8 cellular contexts compared by ENCODE assay signal in the genomic region with DNA sequence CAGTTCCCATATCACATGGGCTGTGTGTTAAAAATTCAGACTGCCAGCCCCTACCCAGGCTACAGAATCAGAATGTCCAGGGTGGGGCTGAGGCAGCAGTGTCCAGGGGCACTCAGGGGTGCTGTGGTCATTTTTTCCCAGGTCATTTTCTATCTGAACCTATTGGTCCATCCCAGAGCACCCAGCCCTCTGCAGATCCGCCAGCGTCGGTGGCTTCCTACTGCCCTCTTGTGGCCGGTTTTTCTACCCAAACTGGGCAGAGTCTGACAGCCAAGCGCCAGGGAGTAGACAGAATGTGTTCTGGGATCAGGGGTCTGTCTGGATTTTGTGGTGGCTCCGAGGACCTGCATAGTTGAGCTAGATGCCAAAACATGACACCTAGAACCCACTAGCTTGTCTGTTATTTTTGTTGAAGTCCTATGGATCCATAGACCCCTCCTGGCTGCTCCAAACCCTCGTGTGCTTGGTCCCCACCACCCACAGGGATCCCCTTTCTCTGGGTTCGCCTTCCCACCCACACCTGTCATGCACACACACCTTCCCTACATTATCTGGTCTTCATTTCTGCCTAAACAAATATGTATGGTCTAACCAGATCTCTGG. TPM values are rescaled to one million over a fixed set of nuclear protein-coding genes. Genes with fewer than 3 reads are reported as not detected.
DNase-seq lines count a peak whose midpoint lies in the region; ATAC-seq lines count a peak whose summit lies in the region.

No MANE protein-coding gene starts in this region.

- no peaks in the 10 kb centered on the region for H3K9me3 Mint-ChIP-seq in activated naive CD8-positive, alpha-beta T cell treated with anti-CD3 and anti-CD28 coated beads for 36 hours

- intact Hi-C loops in cardiac septum (cut with DNase I) (loop anchor here (2.0 to 10.0 kb wide), 2 partner anchors 384 to 496 kb away; no protein-coding TSS in a partner anchor), aorta (cut with DNase I) (loop anchor here in 1 of 2 donors (5.0 kb wide), 2 partner anchors 494 to 724 kb away; no protein-coding TSS in a partner anchor)

- DNase-seq in activated gamma-delta T cell treated with Interleukin-2 at 50 U/mL for 16 hours (peak; percentile 61), activated gamma-delta T cell (lab: John Stamatoyannopoulos, UW) (no peak), M059J (ENCODE audit: low read depth) (peak; percentile 64), SKM-1 (lab: John Stamatoyannopoulos, UW; ENCODE audit: unreplicated experiment) (peak; percentile 76), cardiac septum (ENCODE audit: low spot score) (peak; percentile 88), pulmonary artery endothelial cell (ENCODE audit: low read depth, low spot score) (peak; percentile 26), aorta (peak; percentile 81 to 86)
- peak; percentile 63 for DNase-seq in activated naive CD8-positive, alpha-beta T cell treated with anti-CD3 and anti-CD28 coated beads for 36 hours

- H3K4me3 ChIP-seq in aorta (ENCODE audit: low read length in 2 of 2) = no peak overlapping the region

- no peak overlapping the region for H3K4me3 Mint-ChIP-seq in activated naive CD8-positive, alpha-beta T cell treated with anti-CD3 and anti-CD28 coated beads for 36 hours

- no peaks in the 10 kb centered on the region for H3K36me3 Mint-ChIP-seq in activated naive CD8-positive, alpha-beta T cell treated with anti-CD3 and anti-CD28 coated beads for 36 hours

- no peaks in the 10 kb centered on the region for H3K9me3 ChIP-seq in aorta (ENCODE audit: control insufficient read depth, low read length)

- H3K27ac ChIP-seq in aorta (ENCODE audit: low read depth in 1 of 2, low read length in 2 of 2) = no peak overlapping the region

- peaks cover 40% of the 10 kb centered on the region for H3K4me1 Mint-ChIP-seq in activated naive CD8-positive, alpha-beta T cell treated with anti-CD3 and anti-CD28 coated beads for 36 hours

- peaks cover 8% of the 10 kb centered on the region for H3K27me3 Mint-ChIP-seq in activated naive CD8-positive, alpha-beta T cell treated with anti-CD3 and anti-CD28 coated beads for 36 hours

- no peaks in the 10 kb centered on the region for H3K4me1 ChIP-seq in aorta (ENCODE audit: control insufficient read depth in 1 of 2, insufficient read depth in 2 of 2, low read length in 2 of 2)

- WGBS in aorta, 2 donors = 17 to 22% methylated on average over 8 of the region's 8 CpGs

- no peak overlapping the region for H3K27ac Mint-ChIP-seq in activated naive CD8-positive, alpha-beta T cell treated with anti-CD3 and anti-CD28 coated beads for 36 hours

- H3K27me3 ChIP-seq in aorta (ENCODE audit: control insufficient read depth in 1 of 2, insufficient read depth in 2 of 2, low read length in 1 of 2) = no peaks in the 10 kb centered on the region

- no peaks in the 10 kb centered on the region for H3K36me3 ChIP-seq in aorta (ENCODE audit: control insufficient read depth in 1 of 2, insufficient read depth in 2 of 2, low read length in 1 of 2)

- peak; percentile 87 for ATAC-seq in aorta (ENCODE audit: low FRiP score)

RNA-seq across cellular contexts. Expression of a gene that starts 34.1 kb away (rescaled TPM):
- total RNA-seq in M059J (2014; rRNA removed; shearing (Covaris generic)) = 3.1 and 5.1 TPM in 2 replicates
- 1 to 10 TPM; 2.8 to 3.2 TPM for total RNA-seq in activated naive CD8-positive, alpha-beta T cell treated with anti-CD3 and anti-CD28 coated beads for 36 hours
- total RNA-seq in cardiac septum (4.8 TPM), pulmonary artery endothelial cell (2.8 and 3.0 TPM in 2 replicates), aorta (1 to 10 TPM; 5.3 to 8.0 TPM)
- polyA plus RNA-seq in aorta = 10 to 100 TPM in 1 of 2 donors, 1 to 10 TPM in 1; 6.7 to 10.3 TPM
